11 cellular contexts compared by ENCODE assay signal in the genomic region with DNA sequence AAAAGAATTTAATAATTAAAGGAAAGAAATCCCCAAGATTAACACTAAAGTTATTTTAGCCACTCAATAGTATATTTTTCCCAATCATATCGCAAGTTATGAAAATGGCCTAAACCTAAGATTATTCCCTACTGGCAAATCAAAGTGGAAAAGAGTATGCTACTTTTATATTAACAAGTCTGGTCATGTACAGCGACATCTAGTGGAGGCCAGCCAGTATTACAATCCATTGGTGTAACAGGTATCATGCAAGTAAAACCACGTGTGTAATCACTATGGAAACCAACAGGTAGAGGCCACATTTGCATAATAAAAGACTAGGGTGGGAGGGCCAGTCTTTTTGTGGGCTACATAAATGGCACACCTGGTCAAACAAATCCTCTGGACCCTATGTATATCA.
DNase-seq lines count a peak whose midpoint lies in the region; TF ChIP-seq lines count a peak whose summit lies in the region.
"Had no signal": no experiment of that assay in that cellular context is flagged by ENCODE, and none has a peak within 500 bp of the region (broad histone marks: within the 10 kb centered on the region; RNA-seq: fewer than 3 reads in every experiment).

No MANE protein-coding gene starts in this region.

- H3K27ac Mint-ChIP-seq in endodermal cell = no peak overlapping the region
- H3K27ac Mint-ChIP-seq in T-helper 2 cell treated with Interferon-gamma antibody and Interleukin-4, amounts not matched to agents 5 μg/mL and 100 μg/mL, for 36 hours = no peak overlapping the region
- H3K27ac Mint-ChIP-seq: activated T-helper 2 cell treated with anti-CD3 and anti-CD28 coated beads, Interferon-gamma antibody, Interleukin-2, Interleukin-4, amounts not matched to agents 10 μg/mL and 5 μg/mL and 100 μg/mL, durations not matched to agents 14 hours and 24 hours and 36 hours; stimulated activated naive CD8-positive, alpha-beta T cell treated with anti-CD3 and anti-CD28 coated beads, Interleukin-15, amount 100 ng/mL, for 72 hours had no signal

- no peak overlapping the region for H3K4me3 Mint-ChIP-seq in endodermal cell
- H3K4me3 Mint-ChIP-seq in T-helper 2 cell treated with Interferon-gamma antibody and Interleukin-4, amounts not matched to agents 5 μg/mL and 100 μg/mL, for 36 hours = no peak overlapping the region
- H3K4me3 Mint-ChIP-seq: stimulated activated naive CD8-positive, alpha-beta T cell treated with anti-CD3 and anti-CD28 coated beads, Interleukin-15, amount 100 ng/mL, for 72 hours had no signal

- H3K36me3 Mint-ChIP-seq in endodermal cell (ENCODE audit: low read depth) = peaks cover 6% of the 10 kb centered on the region
- no peaks in the 10 kb centered on the region for H3K36me3 Mint-ChIP-seq in T-helper 2 cell treated with Interferon-gamma antibody and Interleukin-4, amounts not matched to agents 5 μg/mL and 100 μg/mL, for 36 hours (ENCODE audit: low read depth)

- WGBS in endodermal cell (ENCODE audit: insufficient coverage in 1 of 2, insufficient read length in 1 of 2), 2 experiments = 65 to 79% methylated on average over 2 to 3 of the region's 3 CpGs

- H3K27ac ChIP-seq in endodermal cell (ENCODE audit: low read depth, low read length) (no peak overlapping the region), dorsolateral prefrontal cortex (no peak overlapping the region)

- TF ChIP-seq CTCF in AG09309 (IDR thresholded peaks at IDR 0.05; ENCODE audit: control insufficient read depth, insufficient read depth, low read depth, low read length, missing control alignments) (peak; percentile 29), GM12864 (IDR thresholded peaks at IDR 0.05; ENCODE audit: low read depth, low read length, missing control alignments) (peak; percentile 32), endodermal cell (conservative IDR thresholded peaks at IDR 0.05) (peak; percentile 77), dorsolateral prefrontal cortex (IDR thresholded peaks at IDR 0.05 in 54 of 56, conservative IDR thresholded peaks at IDR 0.05 in 2 of 56; ENCODE audit: low read depth in 1 of 56, partially characterized antibody in 56 of 56) (peak in 18 of 56 donors; percentile 7 to 40 (median 20))

- H3K4me3 ChIP-seq in AG09309 (ENCODE audit: control insufficient read depth, low read depth, low read length) (no peak overlapping the region), GM12864 (ENCODE audit: low read depth, low read length) (no peak overlapping the region), endodermal cell (ENCODE audit: low read length) (no peak overlapping the region), dorsolateral prefrontal cortex (no peak overlapping the region)

- H3K27me3 Mint-ChIP-seq in endodermal cell (ENCODE audit: insufficient read depth) = no peaks in the 10 kb centered on the region
- no peaks in the 10 kb centered on the region for H3K27me3 Mint-ChIP-seq in T-helper 2 cell treated with Interferon-gamma antibody and Interleukin-4, amounts not matched to agents 5 μg/mL and 100 μg/mL, for 36 hours (ENCODE audit: low read depth)
- H3K27me3 Mint-ChIP-seq: stimulated activated naive CD8-positive, alpha-beta T cell treated with anti-CD3 and anti-CD28 coated beads, Interleukin-15, amount 100 ng/mL, for 72 hours had no signal

- peaks cover 60% of the 10 kb centered on the region for H3K9me3 Mint-ChIP-seq in endodermal cell
- H3K9me3 Mint-ChIP-seq in T-helper 2 cell treated with Interferon-gamma antibody and Interleukin-4, amounts not matched to agents 5 μg/mL and 100 μg/mL, for 36 hours = peaks cover 60% of the 10 kb centered on the region

- H3K36me3 ChIP-seq in endodermal cell (ENCODE audit: control insufficient read depth, insufficient read depth, low read length) = no peaks in the 10 kb centered on the region

- no peaks in the 10 kb centered on the region for H3K4me1 ChIP-seq in endodermal cell (ENCODE audit: control insufficient read depth, insufficient read depth, low read length)

- no peaks in the 10 kb centered on the region for H3K4me1 Mint-ChIP-seq in endodermal cell
- no peaks in the 10 kb centered on the region for H3K4me1 Mint-ChIP-seq in T-helper 2 cell treated with Interferon-gamma antibody and Interleukin-4, amounts not matched to agents 5 μg/mL and 100 μg/mL, for 36 hours (ENCODE audit: low read depth)
- H3K4me1 Mint-ChIP-seq: stimulated activated naive CD8-positive, alpha-beta T cell treated with anti-CD3 and anti-CD28 coated beads, Interleukin-15, amount 100 ng/mL, for 72 hours had no signal

- no peak for DNase-seq in AG09309 (ENCODE audit: low read depth)
- no peak for DNase-seq in GM12864 (ENCODE audit: low read depth)
- DNase-seq in NCI-H748 treated with DMSO at 0.1 percent for 48 hours (lab: John Stamatoyannopoulos, UW) = peak; percentile 31
- DNase-seq in endodermal cell = peak; percentile 69
- DNase-seq in activated CD4-positive, CD25-positive, alpha-beta regulatory T cell (lab: John Stamatoyannopoulos, UW) = no peak
- no peak for DNase-seq in dorsolateral prefrontal cortex
- DNase-seq in T-helper 2 cell treated with Interferon-gamma antibody and Interleukin-4, amounts not matched to agents 5 μg/mL and 100 μg/mL, for 36 hours (ENCODE audit: low spot score) = no peak
- DNase-seq in activated CD4-positive, alpha-beta T cell treated with anti-CD3 and anti-CD28 coated beads for 1 hour = no peak
- DNase-seq: NCI-H524 treated with DMSO at 0.1 percent for 48 hours; stimulated activated naive CD8-positive, alpha-beta T cell treated with anti-CD3 and anti-CD28 coated beads, Interleukin-15, amount 100 ng/mL, for 72 hours had no signal

- intact Hi-C loops in dorsolateral prefrontal cortex (cut with DNase I) = no loop called here

- no peaks in the 10 kb centered on the region for H3K27me3 ChIP-seq in endodermal cell (ENCODE audit: control insufficient read depth, insufficient read depth, low read length, poor library complexity, severe bottlenecking)
- no peaks in the 10 kb centered on the region for H3K27me3 ChIP-seq in dorsolateral prefrontal cortex

- peaks cover 66% of the 10 kb centered on the region for H3K9me3 ChIP-seq in endodermal cell (ENCODE audit: control insufficient read depth, low read length)

- H3K9ac ChIP-seq in endodermal cell (ENCODE audit: extremely low read depth, low read length, poor library complexity, severe bottlenecking) = no peak overlapping the region

Comparison
In these comparisons a context has a peak if more than half of its experiments do, and no peak if none do; other contexts are left out.
1. DNase-seq: peak in NCI-H748 treated with DMSO at 0.1 percent for 48 hours (single experiment) and endodermal cell (single experiment); none in AG09309 (single experiment), GM12864 (single experiment), activated CD4-positive, CD25-positive, alpha-beta regulatory T cell (0 of 4), dorsolateral prefrontal cortex (0 of 10), T-helper 2 cell treated with Interferon-gamma antibody and Interleukin-4, amounts not matched to agents 5 μg/mL and 100 μg/mL, for 36 hours (single experiment) and activated CD4-positive, alpha-beta T cell treated with anti-CD3 and anti-CD28 coated beads for 1 hour (single experiment).